ENCODE assay signal across 1 cellular context in the genomic region with DNA sequence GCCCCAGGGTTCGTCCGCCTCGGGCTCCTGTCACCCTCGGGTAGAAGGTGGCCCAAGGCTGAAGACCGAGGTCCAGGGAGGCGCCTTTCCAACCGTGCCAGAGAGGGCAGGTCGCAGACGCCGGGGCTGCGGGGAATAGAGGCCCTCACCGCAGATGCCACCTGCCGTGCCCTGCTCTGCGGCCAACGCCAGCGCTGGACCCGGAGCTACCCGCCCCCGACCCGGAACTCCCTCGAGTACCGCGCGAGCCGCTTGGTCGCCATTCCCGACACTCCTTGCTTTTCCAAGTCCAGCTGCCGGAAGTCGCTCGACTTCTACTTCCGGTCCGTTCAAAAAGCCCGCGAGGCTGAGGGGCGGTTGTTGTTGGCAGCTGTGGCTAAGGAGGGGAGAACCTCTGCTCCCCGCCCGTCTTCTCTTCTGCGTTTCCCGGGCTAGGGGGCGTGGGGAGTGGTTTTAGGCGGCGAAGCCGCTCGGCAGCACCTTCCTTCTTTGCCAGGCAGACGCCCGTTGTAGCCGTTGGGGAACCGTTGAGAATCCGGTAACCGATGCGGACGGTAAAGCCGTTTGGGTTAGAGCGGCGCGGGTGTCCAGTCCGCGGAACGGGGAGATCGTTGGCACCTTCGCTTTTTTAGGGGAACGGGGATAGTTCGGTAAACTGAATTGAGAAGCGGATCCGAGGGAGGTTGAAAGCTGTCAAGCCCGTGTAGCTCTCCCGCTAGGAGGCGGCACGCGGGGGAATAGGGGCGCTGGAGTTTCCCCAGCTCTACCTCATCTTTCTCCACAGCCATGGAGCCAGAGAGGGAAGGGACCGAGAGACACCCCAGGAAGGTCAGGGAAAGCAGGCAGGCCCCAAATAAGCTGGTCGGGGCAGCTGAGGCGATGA.
A peak's percentile ranks its signal among the peaks of the same experiment; 100 is the strongest.
TF ChIP-seq lines count a peak whose summit lies in the region.

A gene with protein sequence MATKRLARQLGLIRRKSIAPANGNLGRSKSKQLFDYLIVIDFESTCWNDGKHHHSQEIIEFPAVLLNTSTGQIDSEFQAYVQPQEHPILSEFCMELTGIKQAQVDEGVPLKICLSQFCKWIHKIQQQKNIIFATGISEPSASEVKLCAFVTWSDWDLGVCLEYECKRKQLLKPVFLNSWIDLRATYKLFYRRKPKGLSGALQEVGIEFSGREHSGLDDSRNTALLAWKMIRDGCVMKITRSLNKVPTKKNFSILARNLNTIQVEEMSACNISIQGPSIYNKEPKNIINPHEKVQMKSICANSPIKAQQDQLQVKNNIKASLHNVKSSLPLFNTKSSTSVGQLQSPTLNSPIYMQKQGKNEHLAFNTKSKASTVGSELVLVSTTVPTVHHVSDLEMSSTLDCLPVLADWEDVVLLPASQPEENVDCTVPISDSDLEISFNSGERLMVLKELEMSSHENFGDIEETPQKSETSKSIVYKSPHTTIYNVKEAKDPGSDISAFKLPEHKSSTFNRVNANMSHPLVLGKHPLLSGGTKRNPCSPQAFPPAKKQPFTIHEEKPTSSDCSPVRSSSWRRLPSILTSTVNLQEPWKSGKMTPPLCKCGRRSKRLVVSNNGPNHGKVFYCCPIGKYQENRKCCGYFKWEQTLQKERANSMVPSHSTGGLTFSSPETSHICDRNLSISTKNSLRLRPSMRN (minus strand): TSS at position 305 of the 883 bp plus-strand sequence. CDS start 42 bp downstream, at position 263.
A gene with protein sequence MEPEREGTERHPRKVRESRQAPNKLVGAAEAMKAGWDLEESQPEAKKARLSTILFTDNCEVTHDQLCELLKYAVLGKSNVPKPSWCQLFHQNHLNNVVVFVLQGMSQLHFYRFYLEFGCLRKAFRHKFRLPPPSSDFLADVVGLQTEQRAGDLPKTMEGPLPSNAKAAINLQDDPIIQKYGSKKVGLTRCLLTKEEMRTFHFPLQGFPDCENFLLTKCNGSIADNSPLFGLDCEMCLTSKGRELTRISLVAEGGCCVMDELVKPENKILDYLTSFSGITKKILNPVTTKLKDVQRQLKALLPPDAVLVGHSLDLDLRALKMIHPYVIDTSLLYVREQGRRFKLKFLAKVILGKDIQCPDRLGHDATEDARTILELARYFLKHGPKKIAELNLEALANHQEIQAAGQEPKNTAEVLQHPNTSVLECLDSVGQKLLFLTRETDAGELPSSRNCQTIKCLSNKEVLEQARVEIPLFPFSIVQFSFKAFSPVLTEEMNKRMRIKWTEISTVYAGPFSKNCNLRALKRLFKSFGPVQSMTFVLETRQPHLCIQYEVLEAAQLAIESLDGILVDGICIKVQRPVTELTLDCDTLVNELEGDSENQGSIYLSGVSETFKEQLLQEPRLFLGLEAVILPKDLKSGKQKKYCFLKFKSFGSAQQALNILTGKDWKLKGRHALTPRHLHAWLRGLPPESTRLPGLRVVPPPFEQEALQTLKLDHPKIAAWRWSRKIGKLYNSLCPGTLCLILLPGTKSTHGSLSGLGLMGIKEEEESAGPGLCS (plus strand): TSS at position 360 of the 883 bp plus-strand sequence. CDS start 427 bp downstream, at position 787.

TF ChIP-seq in K562, 482 proteins besides CTCF, POLR2A, EP300 and RAD21 (continued from another document and continues in another):
- TF ChIP-seq, protein P1, sequence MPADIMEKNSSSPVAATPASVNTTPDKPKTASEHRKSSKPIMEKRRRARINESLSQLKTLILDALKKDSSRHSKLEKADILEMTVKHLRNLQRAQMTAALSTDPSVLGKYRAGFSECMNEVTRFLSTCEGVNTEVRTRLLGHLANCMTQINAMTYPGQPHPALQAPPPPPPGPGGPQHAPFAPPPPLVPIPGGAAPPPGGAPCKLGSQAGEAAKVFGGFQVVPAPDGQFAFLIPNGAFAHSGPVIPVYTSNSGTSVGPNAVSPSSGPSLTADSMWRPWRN (IDR thresholded peaks at IDR 0.05; ENCODE audit: low read depth), result no peak
- TF ChIP-seq, protein P2, sequence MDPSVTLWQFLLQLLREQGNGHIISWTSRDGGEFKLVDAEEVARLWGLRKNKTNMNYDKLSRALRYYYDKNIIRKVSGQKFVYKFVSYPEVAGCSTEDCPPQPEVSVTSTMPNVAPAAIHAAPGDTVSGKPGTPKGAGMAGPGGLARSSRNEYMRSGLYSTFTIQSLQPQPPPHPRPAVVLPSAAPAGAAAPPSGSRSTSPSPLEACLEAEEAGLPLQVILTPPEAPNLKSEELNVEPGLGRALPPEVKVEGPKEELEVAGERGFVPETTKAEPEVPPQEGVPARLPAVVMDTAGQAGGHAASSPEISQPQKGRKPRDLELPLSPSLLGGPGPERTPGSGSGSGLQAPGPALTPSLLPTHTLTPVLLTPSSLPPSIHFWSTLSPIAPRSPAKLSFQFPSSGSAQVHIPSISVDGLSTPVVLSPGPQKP (CRISPR knock-in tag; IDR thresholded peaks at IDR 0.05), result no peak
- TF ChIP-seq MYC (IDR thresholded peaks at IDR 0.05; ENCODE audit: low read depth, low read length) (peak; percentile 72), MYC (CRISPR knock-in tag; IDR thresholded peaks at IDR 0.05; ENCODE audit: borderline replicate concordance, low read depth) (peak; percentile 67; the same call in 1 of the 2 replicates), CBX8 (IDR thresholded peaks at IDR 0.05; ENCODE audit: borderline replicate concordance, extremely low read depth, low read depth, low read length, poor library complexity, severe bottlenecking) (no peak), MAFK (IDR thresholded peaks at IDR 0.05; ENCODE audit: low read length) (no peak), NCOA4 (IDR thresholded peaks at IDR 0.05; ENCODE audit: partially characterized antibody) (no peak), ZKSCAN8 (CRISPR knock-in tag; IDR thresholded peaks at IDR 0.05) (no peak), NBN (IDR thresholded peaks at IDR 0.05; ENCODE audit: low read depth) (peak; percentile 64; the same call in 1 of the 2 replicates), FIP1L1 (IDR thresholded peaks at IDR 0.05; ENCODE audit: low read depth, low read length, poor library complexity, severe bottlenecking) (peak; percentile 16), GTF2E2 (tag; IDR thresholded peaks at IDR 0.05) (peak; percentile 99), HEY1 (CRISPR knock-in tag; IDR thresholded peaks at IDR 0.05; ENCODE audit: borderline replicate concordance) (no peak), CREBBP (IDR thresholded peaks at IDR 0.05; ENCODE audit: low read depth, low read length) (no peak), MED1 (CRISPR knock-in tag; IDR thresholded peaks at IDR 0.05; ENCODE audit: borderline replicate concordance) (no peak), SAP30 (IDR thresholded peaks at IDR 0.05; ENCODE audit: borderline replicate concordance, insufficient read depth, low read depth, low read length, poor library complexity, severe bottlenecking) (peak; percentile 95), PML (IDR thresholded peaks at IDR 0.05; ENCODE audit: low read length) (peak; percentile 81), TAF1 (IDR thresholded peaks at IDR 0.05; ENCODE audit: control insufficient read depth, extremely low read depth, insufficient read depth, low read length, severe bottlenecking) (peak; percentile 96), GABPB1 (CRISPR knock-in tag; IDR thresholded peaks at IDR 0.05) (peak; percentile 96), NFE2L1 (tag; IDR thresholded peaks at IDR 0.05; ENCODE audit: borderline replicate concordance, low read depth) (no peak), KLF6 (CRISPR knock-in tag; IDR thresholded peaks at IDR 0.05; ENCODE audit: borderline replicate concordance) (no peak), PPARD (CRISPR knock-in tag; IDR thresholded peaks at IDR 0.05) (no peak), HCFC1 (IDR thresholded peaks at IDR 0.05; ENCODE audit: low read depth, low read length) (peak; percentile 55), CBFB (CRISPR knock-in tag; IDR thresholded peaks at IDR 0.05) (no peak), PHTF2 (CRISPR knock-in tag; IDR thresholded peaks at IDR 0.05) (no peak), RFX5 (IDR thresholded peaks at IDR 0.05; ENCODE audit: low read depth, low read length) (no peak), NFRKB (IDR thresholded peaks at IDR 0.05; ENCODE audit: low read depth) (peak; percentile 90), SNRNP70 (optimal IDR thresholded peaks at IDR 0.05; ENCODE audit: low read depth, low read length) (no peak), ZNF354B (CRISPR knock-in tag; IDR thresholded peaks at IDR 0.05) (no peak), DIDO1 (tag; IDR thresholded peaks at IDR 0.05; ENCODE audit: low read depth) (peak; percentile 58; the same call in 1 of the 2 replicates), ZNF561 (CRISPR knock-in tag; conservative IDR thresholded peaks at IDR 0.05) (no peak), ZNF644 (tag; IDR thresholded peaks at IDR 0.05; ENCODE audit: low read depth) (no peak), ZNF444 (CRISPR knock-in tag; IDR thresholded peaks at IDR 0.05) (no peak), SRSF9 (IDR thresholded peaks at IDR 0.05; ENCODE audit: borderline replicate concordance, low read depth, low read length) (no peak), ZNF707 (CRISPR knock-in tag; conservative IDR thresholded peaks at IDR 0.05) (no peak), C11orf30 (IDR thresholded peaks at IDR 0.05; ENCODE audit: low read depth) (peak; percentile 75), HNRNPL (IDR thresholded peaks at IDR 0.05; ENCODE audit: low read depth, low read length) (no peak)
- TF ChIP-seq, protein P3, sequence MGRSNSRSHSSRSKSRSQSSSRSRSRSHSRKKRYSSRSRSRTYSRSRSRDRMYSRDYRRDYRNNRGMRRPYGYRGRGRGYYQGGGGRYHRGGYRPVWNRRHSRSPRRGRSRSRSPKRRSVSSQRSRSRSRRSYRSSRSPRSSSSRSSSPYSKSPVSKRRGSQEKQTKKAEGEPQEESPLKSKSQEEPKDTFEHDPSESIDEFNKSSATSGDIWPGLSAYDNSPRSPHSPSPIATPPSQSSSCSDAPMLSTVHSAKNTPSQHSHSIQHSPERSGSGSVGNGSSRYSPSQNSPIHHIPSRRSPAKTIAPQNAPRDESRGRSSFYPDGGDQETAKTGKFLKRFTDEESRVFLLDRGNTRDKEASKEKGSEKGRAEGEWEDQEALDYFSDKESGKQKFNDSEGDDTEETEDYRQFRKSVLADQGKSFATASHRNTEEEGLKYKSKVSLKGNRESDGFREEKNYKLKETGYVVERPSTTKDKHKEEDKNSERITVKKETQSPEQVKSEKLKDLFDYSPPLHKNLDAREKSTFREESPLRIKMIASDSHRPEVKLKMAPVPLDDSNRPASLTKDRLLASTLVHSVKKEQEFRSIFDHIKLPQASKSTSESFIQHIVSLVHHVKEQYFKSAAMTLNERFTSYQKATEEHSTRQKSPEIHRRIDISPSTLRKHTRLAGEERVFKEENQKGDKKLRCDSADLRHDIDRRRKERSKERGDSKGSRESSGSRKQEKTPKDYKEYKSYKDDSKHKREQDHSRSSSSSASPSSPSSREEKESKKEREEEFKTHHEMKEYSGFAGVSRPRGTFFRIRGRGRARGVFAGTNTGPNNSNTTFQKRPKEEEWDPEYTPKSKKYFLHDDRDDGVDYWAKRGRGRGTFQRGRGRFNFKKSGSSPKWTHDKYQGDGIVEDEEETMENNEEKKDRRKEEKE (IDR thresholded peaks at IDR 0.05; ENCODE audit: borderline replicate concordance in 1 of 2, control insufficient read depth in 1 of 2, low read depth in 2 of 2, low read length in 1 of 2), result no peak
- TF ChIP-seq, protein P4, sequence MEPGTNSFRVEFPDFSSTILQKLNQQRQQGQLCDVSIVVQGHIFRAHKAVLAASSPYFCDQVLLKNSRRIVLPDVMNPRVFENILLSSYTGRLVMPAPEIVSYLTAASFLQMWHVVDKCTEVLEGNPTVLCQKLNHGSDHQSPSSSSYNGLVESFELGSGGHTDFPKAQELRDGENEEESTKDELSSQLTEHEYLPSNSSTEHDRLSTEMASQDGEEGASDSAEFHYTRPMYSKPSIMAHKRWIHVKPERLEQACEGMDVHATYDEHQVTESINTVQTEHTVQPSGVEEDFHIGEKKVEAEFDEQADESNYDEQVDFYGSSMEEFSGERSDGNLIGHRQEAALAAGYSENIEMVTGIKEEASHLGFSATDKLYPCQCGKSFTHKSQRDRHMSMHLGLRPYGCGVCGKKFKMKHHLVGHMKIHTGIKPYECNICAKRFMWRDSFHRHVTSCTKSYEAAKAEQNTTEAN (CRISPR knock-in tag; IDR thresholded peaks at IDR 0.05), result no peak
- TF ChIP-seq, protein P5, sequence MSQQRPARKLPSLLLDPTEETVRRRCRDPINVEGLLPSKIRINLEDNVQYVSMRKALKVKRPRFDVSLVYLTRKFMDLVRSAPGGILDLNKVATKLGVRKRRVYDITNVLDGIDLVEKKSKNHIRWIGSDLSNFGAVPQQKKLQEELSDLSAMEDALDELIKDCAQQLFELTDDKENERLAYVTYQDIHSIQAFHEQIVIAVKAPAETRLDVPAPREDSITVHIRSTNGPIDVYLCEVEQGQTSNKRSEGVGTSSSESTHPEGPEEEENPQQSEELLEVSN (IDR thresholded peaks at IDR 0.05; ENCODE audit: borderline replicate concordance in 1 of 2, extremely low read depth in 1 of 2, insufficient read depth in 1 of 2, insufficient read length in 1 of 2, low read depth in 1 of 2, low read length in 1 of 2, poor library complexity in 1 of 2, severe bottlenecking in 1 of 2), result peak; percentile 18 to 66
- TF ChIP-seq, protein P6, sequence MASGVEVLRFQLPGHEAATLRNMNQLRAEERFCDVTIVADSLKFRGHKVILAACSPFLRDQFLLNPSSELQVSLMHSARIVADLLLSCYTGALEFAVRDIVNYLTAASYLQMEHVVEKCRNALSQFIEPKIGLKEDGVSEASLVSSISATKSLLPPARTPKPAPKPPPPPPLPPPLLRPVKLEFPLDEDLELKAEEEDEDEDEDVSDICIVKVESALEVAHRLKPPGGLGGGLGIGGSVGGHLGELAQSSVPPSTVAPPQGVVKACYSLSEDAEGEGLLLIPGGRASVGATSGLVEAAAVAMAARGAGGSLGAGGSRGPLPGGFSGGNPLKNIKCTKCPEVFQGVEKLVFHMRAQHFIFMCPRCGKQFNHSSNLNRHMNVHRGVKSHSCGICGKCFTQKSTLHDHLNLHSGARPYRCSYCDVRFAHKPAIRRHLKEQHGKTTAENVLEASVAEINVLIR (CRISPR knock-in tag; IDR thresholded peaks at IDR 0.05), result no peak
- TF ChIP-seq, protein P7, sequence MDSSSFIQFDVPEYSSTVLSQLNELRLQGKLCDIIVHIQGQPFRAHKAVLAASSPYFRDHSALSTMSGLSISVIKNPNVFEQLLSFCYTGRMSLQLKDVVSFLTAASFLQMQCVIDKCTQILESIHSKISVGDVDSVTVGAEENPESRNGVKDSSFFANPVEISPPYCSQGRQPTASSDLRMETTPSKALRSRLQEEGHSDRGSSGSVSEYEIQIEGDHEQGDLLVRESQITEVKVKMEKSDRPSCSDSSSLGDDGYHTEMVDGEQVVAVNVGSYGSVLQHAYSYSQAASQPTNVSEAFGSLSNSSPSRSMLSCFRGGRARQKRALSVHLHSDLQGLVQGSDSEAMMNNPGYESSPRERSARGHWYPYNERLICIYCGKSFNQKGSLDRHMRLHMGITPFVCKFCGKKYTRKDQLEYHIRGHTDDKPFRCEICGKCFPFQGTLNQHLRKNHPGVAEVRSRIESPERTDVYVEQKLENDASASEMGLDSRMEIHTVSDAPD (CRISPR knock-in tag; IDR thresholded peaks at IDR 0.05), result no peak
- TF ChIP-seq, protein P8, sequence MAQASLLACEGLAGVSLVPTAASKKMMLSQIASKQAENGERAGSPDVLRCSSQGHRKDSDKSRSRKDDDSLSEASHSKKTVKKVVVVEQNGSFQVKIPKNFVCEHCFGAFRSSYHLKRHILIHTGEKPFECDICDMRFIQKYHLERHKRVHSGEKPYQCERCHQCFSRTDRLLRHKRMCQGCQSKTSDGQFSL (CRISPR knock-in tag; IDR thresholded peaks at IDR 0.05), result no peak
- TF ChIP-seq, protein P8 (tag; IDR thresholded peaks at IDR 0.05), result no peak
